In genomic region chr15:44394062-44394461, GRCh38 we compare ENCODE assay signal across 14 cellular contexts.
"Had no signal": no experiment of that assay in that cellular context is flagged by ENCODE, and none has a peak within 500 bp of the region (broad histone marks: within the 10 kb centered on the region; RNA-seq: fewer than 3 reads in every experiment).

No MANE protein-coding gene starts in this region.

- H3K4me1 ChIP-seq: transverse colon had no signal

- H3K27ac ChIP-seq: epithelial cell of prostate, transverse colon had no signal

- H3K9me3 Mint-ChIP-seq: activated CD4-positive, alpha-beta memory T cell treated with anti-CD3 and anti-CD28 coated beads for 36 hours; activated naive CD8-positive, alpha-beta T cell treated with anti-CD3 and anti-CD28 coated beads, Interleukin-2, amount 10 ng/mL, durations not matched to agents 7 days and 5 days; activated T-cell treated with anti-CD3 and anti-CD28 coated beads, Interleukin-2, amount 50 U/mL, for 72 hours; dendritic cell treated with granulocyte-macrophage colony-stimulating factor and Interleukin-4, amounts not matched to agents 40 ng/mL and 50 ng/mL, for 4 days; effector memory CD8-positive, alpha-beta T cell; naive thymus-derived CD4-positive, alpha-beta T cell; stimulated activated naive B cell treated with anti-CD40 and anti-IgM and Interleukin-4, amounts not matched to agents 10 μg/mL and 1 μg/mL and 100 μg/mL, for 72 hours had no signal

- DNase-seq: activated CD4-positive, alpha-beta memory T cell treated with anti-CD3 and anti-CD28 coated beads for 36 hours; activated naive CD8-positive, alpha-beta T cell treated with anti-CD3 and anti-CD28 coated beads, Interleukin-2, amount 10 ng/mL, durations not matched to agents 7 days and 5 days; activated T-cell treated with anti-CD3 and anti-CD28 coated beads, Interleukin-2, amount 50 U/mL, for 72 hours; central memory CD4-positive, alpha-beta T cell; effector memory CD8-positive, alpha-beta T cell; naive thymus-derived CD4-positive, alpha-beta T cell; posterior cingulate gyrus; stimulated activated CD4-positive, alpha-beta T cell treated with anti-CD3 and anti-CD28 coated beads, Interleukin-2, amount 100 ng/mL, for 24 hours; stimulated activated naive B cell treated with anti-CD40 and anti-IgM and Interleukin-4, amounts not matched to agents 10 μg/mL and 1 μg/mL and 100 μg/mL, for 72 hours; T-helper 2 cell; transverse colon had no signal

- H3K4me3 ChIP-seq: transverse colon had no signal

- H3K4me3 Mint-ChIP-seq: activated CD4-positive, alpha-beta memory T cell treated with anti-CD3 and anti-CD28 coated beads for 36 hours; activated naive CD8-positive, alpha-beta T cell treated with anti-CD3 and anti-CD28 coated beads, Interleukin-2, amount 10 ng/mL, durations not matched to agents 7 days and 5 days; activated T-cell treated with anti-CD3 and anti-CD28 coated beads, Interleukin-2, amount 50 U/mL, for 72 hours; dendritic cell treated with granulocyte-macrophage colony-stimulating factor and Interleukin-4, amounts not matched to agents 40 ng/mL and 50 ng/mL, for 4 days; naive thymus-derived CD4-positive, alpha-beta T cell; stimulated activated naive B cell treated with anti-CD40 and anti-IgM and Interleukin-4, amounts not matched to agents 10 μg/mL and 1 μg/mL and 100 μg/mL, for 72 hours had no signal

- ATAC-seq: naive thymus-derived CD4-positive, alpha-beta T cell; sciatic nerve; stimulated activated naive B cell treated with anti-CD40 and anti-IgM and Interleukin-4, amounts not matched to agents 10 μg/mL and 1 μg/mL and 100 μg/mL, for 72 hours had no signal

- H3K9me3 ChIP-seq: transverse colon had no signal

- H3K27ac Mint-ChIP-seq: activated CD4-positive, alpha-beta memory T cell treated with anti-CD3 and anti-CD28 coated beads for 36 hours; activated naive CD8-positive, alpha-beta T cell treated with anti-CD3 and anti-CD28 coated beads, Interleukin-2, amount 10 ng/mL, durations not matched to agents 7 days and 5 days; activated T-cell treated with anti-CD3 and anti-CD28 coated beads, Interleukin-2, amount 50 U/mL, for 72 hours; dendritic cell treated with granulocyte-macrophage colony-stimulating factor and Interleukin-4, amounts not matched to agents 40 ng/mL and 50 ng/mL, for 4 days; stimulated activated naive B cell treated with anti-CD40 and anti-IgM and Interleukin-4, amounts not matched to agents 10 μg/mL and 1 μg/mL and 100 μg/mL, for 72 hours had no signal

- H3K27me3 Mint-ChIP-seq: activated CD4-positive, alpha-beta memory T cell treated with anti-CD3 and anti-CD28 coated beads for 36 hours; activated naive CD8-positive, alpha-beta T cell treated with anti-CD3 and anti-CD28 coated beads, Interleukin-2, amount 10 ng/mL, durations not matched to agents 7 days and 5 days; dendritic cell treated with granulocyte-macrophage colony-stimulating factor and Interleukin-4, amounts not matched to agents 40 ng/mL and 50 ng/mL, for 4 days; effector memory CD8-positive, alpha-beta T cell; naive thymus-derived CD4-positive, alpha-beta T cell; stimulated activated naive B cell treated with anti-CD40 and anti-IgM and Interleukin-4, amounts not matched to agents 10 μg/mL and 1 μg/mL and 100 μg/mL, for 72 hours had no signal

- H3K27me3 ChIP-seq: transverse colon had no signal
